In genomic region chr12:105092336-105092735, GRCh38 we compare ENCODE assay signal across 13 cellular contexts. TPM values are rescaled to one million over a fixed set of nuclear protein-coding genes. Genes with fewer than 3 reads are reported as not detected.
DNase-seq lines count a peak whose midpoint lies in the region; ATAC-seq and TF ChIP-seq lines count a peak whose summit lies in the region.
"Had no signal": no experiment of that assay in that cellular context is flagged by ENCODE, and none has a peak within 500 bp of the region (broad histone marks: within the 10 kb centered on the region; RNA-seq: fewer than 3 reads in every experiment).

No MANE protein-coding gene starts in this region.

- peaks cover 12% of the 10 kb centered on the region; the same call in 1 of the 2 replicates for H3F3A ChIP-seq in GM23338 (replicated peaks; ENCODE audit: low read depth)

- peak overlapping the region; percentile 36 for H3K4me3 ChIP-seq in GM23338
- H3K4me3 ChIP-seq in epithelial cell of proximal tubule (ENCODE audit: low read depth, low read length) = peak overlapping the region; percentile 9
- H3K4me3 ChIP-seq in mucosa of rectum (ENCODE audit: low read length in 2 of 2) = peak overlapping the region; percentile 40 to 44
- H3K4me3 ChIP-seq in CD8-positive, alpha-beta T cell (ENCODE audit: low read depth, low read length) = no peak overlapping the region
- H3K4me3 ChIP-seq: dorsolateral prefrontal cortex, heart right ventricle had no signal

- peak overlapping the region; percentile 97 for H3K27ac Mint-ChIP-seq in GM23338
- no peak overlapping the region for H3K27ac Mint-ChIP-seq in CD8-positive, alpha-beta T cell
- H3K27ac Mint-ChIP-seq: activated naive CD8-positive, alpha-beta T cell treated with anti-CD3 and anti-CD28 coated beads, Interleukin-2, amount 50 U/mL, for 24 hours had no signal

- no peaks in the 10 kb centered on the region for H3K9me2 ChIP-seq in GM23338 (ENCODE audit: insufficient read depth)

- no peaks in the 10 kb centered on the region for H3K79me2 ChIP-seq in GM23338 (replicated peaks; ENCODE audit: insufficient read depth)

- intact Hi-C loops in CD8-positive, alpha-beta T cell (cut with DNase I, micrococcal nuclease) = no loop called here

- H3K27me3 ChIP-seq in GM23338 (ENCODE audit: insufficient read depth) (no peaks in the 10 kb centered on the region), mucosa of rectum (ENCODE audit: control insufficient read depth in 2 of 2, insufficient read depth in 2 of 2, low read length in 2 of 2) (no peaks in the 10 kb centered on the region)
- no peaks in the 10 kb centered on the region for H3K27me3 ChIP-seq in CD8-positive, alpha-beta T cell (ENCODE audit: insufficient read depth, low read length)
- H3K27me3 ChIP-seq: BE2C, dorsolateral prefrontal cortex had no signal

- no peak for TF ChIP-seq CTCF in GM23338 (conservative IDR thresholded peaks at IDR 0.05; ENCODE audit: low read depth in 2 of 2)
- TF ChIP-seq CTCF in epithelial cell of proximal tubule (conservative IDR thresholded peaks at IDR 0.05; ENCODE audit: low read depth, low read length) = no peak
- no peak for TF ChIP-seq CTCF in CD8-positive, alpha-beta T cell (IDR thresholded peaks at IDR 0.05)

- POLR2A ChIA-PET in CD8-positive, alpha-beta T cell (lab: Charles Lee) = no interaction called here

- peaks cover 37% of the 10 kb centered on the region for H3K36me3 Mint-ChIP-seq in GM23338 (ENCODE audit: low read depth)
- H3K36me3 Mint-ChIP-seq in CD8-positive, alpha-beta T cell = no peaks in the 10 kb centered on the region

- peak; percentile 89 for ATAC-seq in GM23338
- no peak for ATAC-seq in HG03432 (IDR thresholded peaks at IDR 0.05; ENCODE audit: unreplicated experiment)
- ATAC-seq in CD8-positive, alpha-beta T cell = no peak
- ATAC-seq in GM21515 (IDR thresholded peaks at IDR 0.05; ENCODE audit: unreplicated experiment) = no peak
- ATAC-seq: activated naive CD8-positive, alpha-beta T cell treated with anti-CD3 and anti-CD28 coated beads, Interleukin-2, amount 50 U/mL, for 24 hours; heart right ventricle had no signal

- peak overlapping the region; percentile 96 for H3K27ac ChIP-seq in GM23338 (ENCODE audit: low read depth)
- H3K27ac ChIP-seq in mucosa of rectum (ENCODE audit: low read depth in 2 of 2, low read length in 2 of 2) = no peak overlapping the region
- no peak overlapping the region for H3K27ac ChIP-seq in CD8-positive, alpha-beta T cell (ENCODE audit: low read depth, low read length)
- H3K27ac ChIP-seq: dorsolateral prefrontal cortex, heart right ventricle had no signal

- no peak overlapping the region for H3K9ac ChIP-seq in mucosa of rectum (ENCODE audit: low read depth in 1 of 2, low read length in 2 of 2)

- H3K4me1 Mint-ChIP-seq in GM23338 = peaks cover 30% of the 10 kb centered on the region
- H3K4me1 Mint-ChIP-seq in CD8-positive, alpha-beta T cell (ENCODE audit: low read depth) = no peaks in the 10 kb centered on the region
- H3K4me1 Mint-ChIP-seq: activated naive CD8-positive, alpha-beta T cell treated with anti-CD3 and anti-CD28 coated beads, Interleukin-2, amount 50 U/mL, for 24 hours had no signal

- DNase-seq in GM23338 (ENCODE audit: low spot score) (peak; percentile 97), NCI-H526 treated with DMSO at 0.1 percent for 48 hours (lab: John Stamatoyannopoulos, UW) (peak; percentile 63), epithelial cell of proximal tubule (ENCODE audit: low read depth) (no peak), NCI-H1694 treated with DMSO at 0.1 percent for 48 hours (lab: John Stamatoyannopoulos, UW) (no peak)
- no peak for DNase-seq in CD8-positive, alpha-beta T cell
- DNase-seq: activated naive CD8-positive, alpha-beta T cell treated with anti-CD3 and anti-CD28 coated beads, Interleukin-2, amount 50 U/mL, for 24 hours; BE2C; dorsolateral prefrontal cortex; heart right ventricle; NCI-H1417 had no signal

- no peaks in the 10 kb centered on the region for H4K20me1 ChIP-seq in GM23338 (replicated peaks; ENCODE audit: insufficient read depth)

- peaks cover 0 to 3% of the 10 kb centered on the region in 2 donors for H3K9me3 ChIP-seq in mucosa of rectum (ENCODE audit: control insufficient read depth in 2 of 2, low read length in 2 of 2)
- H3K9me3 ChIP-seq in CD8-positive, alpha-beta T cell (ENCODE audit: low read length) = no peaks in the 10 kb centered on the region
- H3K9me3 ChIP-seq: BE2C had no signal

- H3K36me3 ChIP-seq in GM23338 (ENCODE audit: insufficient read depth) (no peaks in the 10 kb centered on the region), mucosa of rectum (ENCODE audit: control insufficient read depth in 2 of 2, insufficient read depth in 2 of 2, low read length in 2 of 2) (no peaks in the 10 kb centered on the region)
- no peaks in the 10 kb centered on the region for H3K36me3 ChIP-seq in CD8-positive, alpha-beta T cell (ENCODE audit: insufficient read depth, low read length)
- H3K36me3 ChIP-seq: BE2C, heart right ventricle had no signal

- no peak overlapping the region for H2AFZ ChIP-seq in GM23338

- CTCF ChIA-PET in CD8-positive, alpha-beta T cell (lab: Charles Lee) = no interaction called here

- peak overlapping the region; percentile 58 for H3K4me3 Mint-ChIP-seq in GM23338
- no peak overlapping the region for H3K4me3 Mint-ChIP-seq in CD8-positive, alpha-beta T cell
- H3K4me3 Mint-ChIP-seq: activated naive CD8-positive, alpha-beta T cell treated with anti-CD3 and anti-CD28 coated beads, Interleukin-2, amount 50 U/mL, for 24 hours had no signal

- H3K9me3 Mint-ChIP-seq in GM23338 = peaks cover 38% of the 10 kb centered on the region
- H3K9me3 Mint-ChIP-seq in CD8-positive, alpha-beta T cell = peaks cover 8% of the 10 kb centered on the region

- H3K4me2 ChIP-seq in GM23338 = peak overlapping the region; percentile 58

- H3K27me3 Mint-ChIP-seq in GM23338 (ENCODE audit: insufficient read depth, low read depth, poor library complexity) = peaks cover 2% of the 10 kb centered on the region
- H3K27me3 Mint-ChIP-seq in CD8-positive, alpha-beta T cell (ENCODE audit: low read depth) = no peaks in the 10 kb centered on the region

- H3K4me1 ChIP-seq in GM23338 (ENCODE audit: insufficient read depth) (peaks cover 27% of the 10 kb centered on the region), mucosa of rectum (ENCODE audit: control insufficient read depth in 2 of 2, insufficient read depth in 2 of 2, low read length in 2 of 2) (no peaks in the 10 kb centered on the region)
- H3K4me1 ChIP-seq in CD8-positive, alpha-beta T cell (ENCODE audit: insufficient read depth, low read length) = no peaks in the 10 kb centered on the region
- H3K4me1 ChIP-seq: BE2C, heart right ventricle had no signal

TF ChIP-seq in GM23338, 12 proteins besides CTCF, POLR2A, EP300 and RAD21:
- TF ChIP-seq POLR2AphosphoS5 (IDR thresholded peaks at IDR 0.05; ENCODE audit: low read depth) = peak; percentile 81
- TF ChIP-seq CREB1 (CRISPR knock-in tag; IDR thresholded peaks at IDR 0.05; ENCODE audit: low read depth) = peak; percentile 76
- TF ChIP-seq STAT1 (IDR thresholded peaks at IDR 0.05; ENCODE audit: unreplicated experiment) = no peak

RNA-seq across cellular contexts. Expression of gene ALDH1L2, which starts 8.1 kb away (rescaled TPM):
- 3.9 and 9.1 TPM in 2 replicates for total RNA-seq in GM23338 (2014; rRNA removed; shearing (Covaris generic))
- 3.4 and 5.8 TPM in 2 replicates for polyA plus RNA-seq in GM23338 (2016; fragmentation: Nextera tagmentation; extraction: Ambion mirVana)
- 1.5 and 1.7 TPM in 2 replicates for total RNA-seq in epithelial cell of proximal tubule
- total RNA-seq in CD8-positive, alpha-beta T cell = not detected

RNA-seq across cellular contexts. Expression of gene WASHC4, which starts 15.2 kb away (rescaled TPM):
- total RNA-seq in GM23338 (2014; rRNA removed; shearing (Covaris generic)) = 83.0 and 94.9 TPM in 2 replicates
- polyA plus RNA-seq in GM23338 (2016; fragmentation: Nextera tagmentation; extraction: Ambion mirVana) = 75.7 and 83.5 TPM in 2 replicates
- total RNA-seq in epithelial cell of proximal tubule = 31.0 and 47.5 TPM in 2 replicates
- 10 to 100 TPM; 26.1 to 26.9 TPM for total RNA-seq in CD8-positive, alpha-beta T cell

Comparison
In these comparisons a context has a peak if more than half of its experiments do, and no peak if none do; other contexts are left out.
1. DNase-seq: peak in GM23338 (single experiment) and NCI-H526 treated with DMSO at 0.1 percent for 48 hours (single experiment); none in epithelial cell of proximal tubule (single experiment), CD8-positive, alpha-beta T cell (0 of 7) and NCI-H1694 treated with DMSO at 0.1 percent for 48 hours (single experiment).